In genomic region chr9:69882998-69883565, GRCh38 we compare ENCODE assay signal across 20 cellular contexts.
DNase-seq lines count a peak whose midpoint lies in the region; ATAC-seq, FAIRE-seq and TF ChIP-seq lines count a peak whose summit lies in the region.
"Had no signal": no experiment of that assay in that cellular context is flagged by ENCODE, and none has a peak within 500 bp of the region (broad histone marks: within the 10 kb centered on the region; RNA-seq: fewer than 3 reads in every experiment).

No MANE protein-coding gene starts in this region.

- H3K27me3 ChIP-seq in K562 (ENCODE audit: control insufficient read depth in 2 of 2, insufficient read depth in 2 of 2, low read length in 2 of 2) = no peaks in the 10 kb centered on the region
- no peaks in the 10 kb centered on the region for H3K27me3 ChIP-seq in A673 (replicated peaks; ENCODE audit: insufficient read depth, low read depth, low read length, poor library complexity)

- H3K4me1 ChIP-seq in K562 (replicated peaks in 1 of 2; ENCODE audit: control insufficient read depth in 2 of 2, insufficient read depth in 2 of 2, low read length in 2 of 2) (no peaks in the 10 kb centered on the region), A673 (ENCODE audit: insufficient read depth, low read length, poor library complexity, severe bottlenecking) (no peaks in the 10 kb centered on the region)
- H3K4me1 ChIP-seq: Caco-2 had no signal

- FAIRE-seq in RCC 7860 (lab: Jason Lieb, UNC) = no peak
- FAIRE-seq in K562 (lab: Jason Lieb, UNC) = no peak
- FAIRE-seq: D721Med, GM12892, GM18507 had no signal

- H3K4me3 ChIP-seq in K562 = no peak overlapping the region
- no peak overlapping the region for H3K4me3 ChIP-seq in A673 (ENCODE audit: low read depth, low read length, poor library complexity, severe bottlenecking)

- BruUV-seq in K562 (replicated peaks; lab: Mats Ljungman, UMichigan) = no TSS peak
- BruUV-seq in A673 (replicated peaks; lab: Mats Ljungman, UMichigan) = no TSS peak

- in situ Hi-C loops in K562 (cut with MboI) = no loop called here

- POLR2A ChIA-PET in K562 (lab: Yijun Ruan, JAX) = no interaction called here
- POLR2A ChIA-PET in A673 (lab: Charles Lee; ENCODE audit: low non-redundant PET) = no interaction called here

- CTCF ChIA-PET in K562 (lab: Yijun Ruan, JAX; ENCODE audit: low intra/inter-chr PET ratio) = no interaction called here
- CTCF ChIA-PET in A673 (lab: Charles Lee) = no interaction called here

- H4K20me1 ChIP-seq in K562 (replicated peaks; ENCODE audit: control insufficient read depth, insufficient read depth, low read length) = no peaks in the 10 kb centered on the region

- H3K79me2 ChIP-seq in K562 (ENCODE audit: control insufficient read depth, insufficient read depth, low read length) = no peaks in the 10 kb centered on the region

- H3K4me2 ChIP-seq in K562 (ENCODE audit: insufficient read depth, low read length) = no peak overlapping the region

- no peak for TF ChIP-seq EP300 in K562 (IDR thresholded peaks at IDR 0.05; ENCODE audit: low read length)

- H3K27ac ChIP-seq in K562 (ENCODE audit: extremely low read depth, low read depth, low read length) (no peak overlapping the region), A673 (ENCODE audit: low read depth, low read length, poor library complexity, severe bottlenecking) (no peak overlapping the region)
- H3K27ac ChIP-seq: C4-2B, HL-60 had no signal

- no peak for ATAC-seq in K562
- no peak for ATAC-seq in left colon

- 9% methylated on average over 4 of the region's 4 CpGs for WGBS in K562 (ENCODE audit: insufficient coverage, low coverage, missing lambda C conversion rate)

- H3K9ac ChIP-seq in K562 (ENCODE audit: insufficient read depth in 1 of 2, low read depth in 2 of 2, low read length in 2 of 2) = no peak overlapping the region

- TF ChIP-seq CTCF in K562 (IDR thresholded peaks at IDR 0.05 in 2 of 3, conservative IDR thresholded peaks at IDR 0.05 in 1 of 3; ENCODE audit: insufficient read depth in 2 of 3, low read depth in 1 of 3, low read length in 3 of 3) = no peak
- TF ChIP-seq CTCF in A673 (conservative IDR thresholded peaks at IDR 0.05; ENCODE audit: low read depth, low read length) = no peak

- H3K36me3 ChIP-seq in K562 (ENCODE audit: control insufficient read depth, insufficient read depth, low read length) (no peaks in the 10 kb centered on the region), A673 (ENCODE audit: insufficient read depth, low read length, poor library complexity, severe bottlenecking) (no peaks in the 10 kb centered on the region)

- H3K9me1 ChIP-seq in K562 (ENCODE audit: control insufficient read depth, insufficient read depth, low read length) = no peaks in the 10 kb centered on the region

- TF ChIP-seq POLR2A in K562 (conservative IDR thresholded peaks at IDR 0.05) = no peak

- no peak overlapping the region for H2AFZ ChIP-seq in K562 (ENCODE audit: low read depth, low read length)

- no peak for TF ChIP-seq RAD21 in K562 (CRISPR knock-in tag; conservative IDR thresholded peaks at IDR 0.05 in 1 of 2, IDR thresholded peaks at IDR 0.05 in 1 of 2)

- DNase-seq in EH (ENCODE audit: low read depth) = peak; percentile 34
- DNase-seq in RCC 7860 (ENCODE audit: low spot score) = peak; percentile 59
- DNase-seq in K562 (ENCODE audit: extremely low read depth in 1 of 4, low spot score in 3 of 4) = no peak
- no peak for DNase-seq in A673 (ENCODE audit: low spot score)
- DNase-seq in SKM-1 (lab: John Stamatoyannopoulos, UW; ENCODE audit: unreplicated experiment) = no peak
- DNase-seq in putamen (ENCODE audit: low spot score) = no peak
- DNase-seq in left colon = no peak
- DNase-seq: 8988T; ACHN; AML-193; Caco-2; CD4-positive, alpha-beta T cell; GDM1; GOT3; H9 had no signal

- intact Hi-C loops in K562 (cut with micrococcal nuclease) = no loop called here
- intact Hi-C loops in A673 (cut with micrococcal nuclease; ENCODE audit: unreplicated experiment) = no loop called here
- intact Hi-C loops in left colon (cut with DNase I, micrococcal nuclease) = loop anchor here in 1 of 2 donors (10.0 kb wide), 1 partner anchor 208 kb away; the partner anchor contains the start of gene APBA1

- H3K9me3 ChIP-seq in K562 (replicated peaks; ENCODE audit: control insufficient read depth, insufficient read depth, low read depth, low read length) = 0 out of 2 replicates have a peak, but pooled peaks cover 2% of the 10 kb centered on the region
- H3K9me3 ChIP-seq in A673 (ENCODE audit: low read depth, low read length, poor library complexity, severe bottlenecking) = peaks cover 4% of the 10 kb centered on the region
- H3K9me3 ChIP-seq: Caco-2 had no signal

TF ChIP-seq in K562, 482 proteins besides CTCF, POLR2A, EP300 and RAD21:
- TF ChIP-seq TEAD4 (IDR thresholded peaks at IDR 0.05; ENCODE audit: low read length) = no peak
- TF ChIP-seq TEAD4 (CRISPR knock-in tag; IDR thresholded peaks at IDR 0.05; ENCODE audit: borderline replicate concordance) = no peak
- peak; percentile 72; the same call in 1 of the 2 replicates for TF ChIP-seq HLTF (IDR thresholded peaks at IDR 0.05)

Comparison
In these comparisons a context has a peak if more than half of its experiments do, and no peak if none do; other contexts are left out.
1. DNase-seq: peak in EH (single experiment) and RCC 7860 (single experiment); none in K562 (0 of 4), A673 (single experiment), SKM-1 (single experiment), putamen (single experiment) and left colon (0 of 2).